In genomic region chr16:83681421-83681820, GRCh38 we compare ENCODE assay signal across 28 cellular contexts.
"Had no signal": no experiment of that assay in that cellular context is flagged by ENCODE, and none has a peak within 500 bp of the region (broad histone marks: within the 10 kb centered on the region; RNA-seq: fewer than 3 reads in every experiment).

No MANE protein-coding gene starts in this region.

- H3K27ac Mint-ChIP-seq: activated CD4-positive, alpha-beta memory T cell treated with anti-CD3 and anti-CD28 coated beads for 36 hours; activated CD4-positive, alpha-beta T cell treated with anti-CD3 and anti-CD28 coated beads, Interleukin-2, amount 10 ng/mL, durations not matched to agents 24 days and 14 days; activated naive CD4-positive, alpha-beta T cell treated with anti-CD3 and anti-CD28 coated beads, Interleukin-2, amount 10 ng/mL, durations not matched to agents 7 days and 5 days; activated naive CD8-positive, alpha-beta T cell treated with anti-CD3 and anti-CD28 coated beads, Interleukin-2, amount 10 ng/mL, durations not matched to agents 7 days and 5 days; activated T-helper 1 cell treated with anti-CD3 and anti-CD28 coated beads, Interleukin-12 subunit alpha, Interleukin-12 subunit beta, Interleukin-2, Interleukin-4 antibody, amounts not matched to agents 30 ng/mL and 10 ng/mL and 1 ng/mL, durations not matched to agents 14 hours and 24 hours and 36 hours had no signal

- H3K9me3 ChIP-seq: ascending aorta, colonic mucosa, transverse colon had no signal

- H3K4me3 ChIP-seq: ascending aorta, cardiac muscle cell, colonic mucosa, transverse colon had no signal

- H3K9me3 Mint-ChIP-seq: activated CD4-positive, alpha-beta memory T cell treated with anti-CD3 and anti-CD28 coated beads for 36 hours; activated CD4-positive, alpha-beta T cell treated with anti-CD3 and anti-CD28 coated beads, Interleukin-2, amount 10 ng/mL, durations not matched to agents 24 days and 14 days; activated naive CD4-positive, alpha-beta T cell treated with anti-CD3 and anti-CD28 coated beads, Interleukin-2, amount 10 ng/mL, durations not matched to agents 7 days and 5 days; activated naive CD8-positive, alpha-beta T cell treated with anti-CD3 and anti-CD28 coated beads, Interleukin-2, amount 10 ng/mL, durations not matched to agents 7 days and 5 days; activated T-helper 1 cell treated with anti-CD3 and anti-CD28 coated beads, Interleukin-12 subunit alpha, Interleukin-12 subunit beta, Interleukin-2, Interleukin-4 antibody, amounts not matched to agents 30 ng/mL and 10 ng/mL and 1 ng/mL, durations not matched to agents 14 hours and 24 hours and 36 hours; neural crest cell had no signal

- H3K4me1 ChIP-seq: colonic mucosa, transverse colon had no signal

- H3K27ac ChIP-seq: ascending aorta, cardiac muscle cell, colonic mucosa, transverse colon, WERI-Rb-1 had no signal

- ATAC-seq: activated CD4-positive, CD25-positive, alpha-beta regulatory T cell treated with anti-CD3 and anti-CD28 coated beads, Interleukin-2, amount 50 U/mL, for 24 hours; left cardiac atrium; naive thymus-derived CD4-positive, alpha-beta T cell; right cardiac atrium had no signal

- H3K27me3 ChIP-seq: ascending aorta, cardiac muscle cell, colonic mucosa, transverse colon had no signal

- FAIRE-seq: frontal cortex, islet of Langerhans, urothelium cell line had no signal

- H3K4me3 Mint-ChIP-seq: activated CD4-positive, alpha-beta memory T cell treated with anti-CD3 and anti-CD28 coated beads for 36 hours; activated CD4-positive, alpha-beta T cell treated with anti-CD3 and anti-CD28 coated beads, Interleukin-2, amount 10 ng/mL, durations not matched to agents 24 days and 14 days; activated naive CD4-positive, alpha-beta T cell treated with anti-CD3 and anti-CD28 coated beads, Interleukin-2, amount 10 ng/mL, durations not matched to agents 7 days and 5 days; activated naive CD8-positive, alpha-beta T cell treated with anti-CD3 and anti-CD28 coated beads, Interleukin-2, amount 10 ng/mL, durations not matched to agents 7 days and 5 days; activated T-helper 1 cell treated with anti-CD3 and anti-CD28 coated beads, Interleukin-12 subunit alpha, Interleukin-12 subunit beta, Interleukin-2, Interleukin-4 antibody, amounts not matched to agents 30 ng/mL and 10 ng/mL and 1 ng/mL, durations not matched to agents 14 hours and 24 hours and 36 hours; naive thymus-derived CD4-positive, alpha-beta T cell; neural crest cell had no signal

- H3K36me3 ChIP-seq: cardiac muscle cell, colonic mucosa, transverse colon, WERI-Rb-1 had no signal

- H3K36me3 Mint-ChIP-seq: activated CD4-positive, alpha-beta memory T cell treated with anti-CD3 and anti-CD28 coated beads for 36 hours; activated naive CD4-positive, alpha-beta T cell treated with anti-CD3 and anti-CD28 coated beads, Interleukin-2, amount 10 ng/mL, durations not matched to agents 7 days and 5 days; activated naive CD8-positive, alpha-beta T cell treated with anti-CD3 and anti-CD28 coated beads, Interleukin-2, amount 10 ng/mL, durations not matched to agents 7 days and 5 days; brain; naive thymus-derived CD4-positive, alpha-beta T cell had no signal

- DNase-seq: activated CD4-positive, alpha-beta memory T cell treated with anti-CD3 and anti-CD28 coated beads for 36 hours; activated CD4-positive, alpha-beta T cell treated with anti-CD3 and anti-CD28 coated beads, Interleukin-2, amount 10 ng/mL, durations not matched to agents 24 days and 14 days; activated CD8-positive, alpha-beta memory T cell treated with anti-CD3 and anti-CD28 coated beads, Interleukin-2, amount 50 U/mL, for 4 hours; activated gamma-delta T cell; activated naive CD4-positive, alpha-beta T cell treated with anti-CD3 and anti-CD28 coated beads, Interleukin-2, amount 10 ng/mL, durations not matched to agents 7 days and 5 days; activated naive CD8-positive, alpha-beta T cell treated with anti-CD3 and anti-CD28 coated beads, Interleukin-2, amount 10 ng/mL, durations not matched to agents 7 days and 5 days; activated T-cell treated with anti-CD3 and anti-CD28 coated beads, Interleukin-2, amount 50 U/mL, for 1 hour; cerebellar nuclear complex; colonic mucosa; effector CD8-positive, alpha-beta T cell; left cardiac atrium; midbrain; naive thymus-derived CD4-positive, alpha-beta T cell; right cardiac atrium; stimulated activated CD4-positive, alpha-beta T cell treated with anti-CD3 and anti-CD28 coated beads, Interleukin-2, amount 100 ng/mL, for 48 hours; stimulated activated naive CD4-positive, alpha-beta T cell treated with Interleukin-2 at 50 U/mL for 16 hours; T1000; transverse colon; WERI-Rb-1 had no signal

- H3K27me3 Mint-ChIP-seq: activated naive CD4-positive, alpha-beta T cell treated with anti-CD3 and anti-CD28 coated beads, Interleukin-2, amount 10 ng/mL, durations not matched to agents 7 days and 5 days had no signal

- H3K4me1 Mint-ChIP-seq: activated CD4-positive, alpha-beta T cell treated with anti-CD3 and anti-CD28 coated beads, Interleukin-2, amount 10 ng/mL, durations not matched to agents 24 days and 14 days; activated naive CD4-positive, alpha-beta T cell treated with anti-CD3 and anti-CD28 coated beads, Interleukin-2, amount 10 ng/mL, durations not matched to agents 7 days and 5 days; activated naive CD8-positive, alpha-beta T cell treated with anti-CD3 and anti-CD28 coated beads, Interleukin-2, amount 10 ng/mL, durations not matched to agents 7 days and 5 days; naive thymus-derived CD4-positive, alpha-beta T cell had no signal
